31 cellular contexts compared by ENCODE assay signal in the genomic region with DNA sequence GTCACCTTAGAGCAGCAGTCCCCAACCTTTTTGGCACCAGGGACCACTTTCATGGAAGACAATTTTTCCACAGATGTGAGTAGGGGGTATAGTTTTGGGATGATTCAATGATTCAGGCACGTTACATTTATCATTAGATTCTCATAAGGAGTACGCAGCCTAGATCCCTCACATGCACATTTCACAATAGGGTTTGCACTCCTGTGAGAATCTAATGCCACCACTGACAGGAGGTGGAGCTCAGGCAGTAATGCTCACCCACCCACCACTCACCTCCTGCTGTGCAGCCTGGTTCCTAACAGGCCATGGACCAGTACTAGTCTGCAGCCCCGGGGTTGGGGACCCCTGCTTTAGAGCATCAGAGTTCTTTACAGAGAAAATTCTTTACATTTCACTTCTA.
"Had no signal": no experiment of that assay in that cellular context is flagged by ENCODE, and none has a peak within 500 bp of the region (broad histone marks: within the 10 kb centered on the region; RNA-seq: fewer than 3 reads in every experiment).

No MANE protein-coding gene starts in this region.

- H3K9me3 ChIP-seq: adrenal gland, ascending aorta, breast epithelium had no signal

- H3K27me3 ChIP-seq: adrenal gland, ascending aorta, breast epithelium had no signal

- H3K36me3 ChIP-seq: adrenal gland, breast epithelium, cardiac muscle cell had no signal

- ATAC-seq: activated naive CD8-positive, alpha-beta T cell treated with anti-CD3 and anti-CD28 coated beads, Interleukin-2, amount 50 U/mL, for 24 hours; activated T-helper 17 cell treated with anti-CD3 and anti-CD28 coated beads, Interleukin-2, amount 50 U/mL, for 72 hours; esophagus mucosa had no signal

- H3K27ac ChIP-seq: adrenal gland, ascending aorta, breast epithelium, cardiac muscle cell, coronary artery, dorsolateral prefrontal cortex had no signal

- H3K27me3 Mint-ChIP-seq: activated CD4-positive, alpha-beta memory T cell treated with anti-CD3 and anti-CD28 coated beads, Interleukin-2, amount 10 ng/mL, durations not matched to agents 7 days and 5 days; activated CD4-positive, alpha-beta T cell treated with anti-CD3 and anti-CD28 coated beads, Interleukin-2, amount 10 ng/mL, durations not matched to agents 7 days and 5 days; activated naive CD4-positive, alpha-beta T cell treated with anti-CD3 and anti-CD28 coated beads, Interleukin-2, amount 50 U/mL, for 24 hours; activated naive CD8-positive, alpha-beta T cell treated with anti-CD3 and anti-CD28 coated beads, Interleukin-2, amount 50 U/mL, for 24 hours; activated T-cell treated with anti-CD3 and anti-CD28 coated beads, Interleukin-2, amount 50 U/mL, for 24 hours; activated T-helper 17 cell treated with anti-CD3 and anti-CD28 coated beads, Interleukin-2, amount 50 U/mL, for 72 hours had no signal

- H3K4me1 ChIP-seq: adrenal gland, ascending aorta, breast epithelium had no signal

- H3K27ac Mint-ChIP-seq: activated CD4-positive, alpha-beta memory T cell treated with anti-CD3 and anti-CD28 coated beads, Interleukin-2, amount 10 ng/mL, durations not matched to agents 7 days and 5 days; activated CD4-positive, alpha-beta T cell treated with anti-CD3 and anti-CD28 coated beads, Interleukin-2, amount 10 ng/mL, durations not matched to agents 7 days and 5 days; activated naive CD4-positive, alpha-beta T cell treated with anti-CD3 and anti-CD28 coated beads for 36 hours; activated naive CD4-positive, alpha-beta T cell treated with anti-CD3 and anti-CD28 coated beads, Interleukin-2, amount 50 U/mL, for 24 hours; activated naive CD8-positive, alpha-beta T cell treated with anti-CD3 and anti-CD28 coated beads for 36 hours; activated naive CD8-positive, alpha-beta T cell treated with anti-CD3 and anti-CD28 coated beads, Interleukin-2, amount 50 U/mL, for 24 hours; activated T-cell treated with anti-CD3 and anti-CD28 coated beads, Interleukin-2, amount 50 U/mL, for 24 hours; activated T-helper 17 cell treated with anti-CD3 and anti-CD28 coated beads, Interleukin-2, amount 50 U/mL, for 72 hours; brain; dendritic cell treated with granulocyte-macrophage colony-stimulating factor and Interleukin-4, amounts not matched to agents 40 ng/mL and 50 ng/mL, for 4 days; endodermal cell had no signal

- H3K4me3 Mint-ChIP-seq: activated CD4-positive, alpha-beta memory T cell treated with anti-CD3 and anti-CD28 coated beads, Interleukin-2, amount 10 ng/mL, durations not matched to agents 7 days and 5 days; activated CD4-positive, alpha-beta T cell treated with anti-CD3 and anti-CD28 coated beads, Interleukin-2, amount 10 ng/mL, durations not matched to agents 7 days and 5 days; activated naive CD4-positive, alpha-beta T cell treated with anti-CD3 and anti-CD28 coated beads for 36 hours; activated naive CD4-positive, alpha-beta T cell treated with anti-CD3 and anti-CD28 coated beads, Interleukin-2, amount 50 U/mL, for 24 hours; activated naive CD8-positive, alpha-beta T cell treated with anti-CD3 and anti-CD28 coated beads for 36 hours; activated naive CD8-positive, alpha-beta T cell treated with anti-CD3 and anti-CD28 coated beads, Interleukin-2, amount 50 U/mL, for 24 hours; activated T-cell treated with anti-CD3 and anti-CD28 coated beads, Interleukin-2, amount 50 U/mL, for 24 hours; activated T-helper 17 cell treated with anti-CD3 and anti-CD28 coated beads, Interleukin-2, amount 50 U/mL, for 72 hours; brain; dendritic cell treated with granulocyte-macrophage colony-stimulating factor and Interleukin-4, amounts not matched to agents 40 ng/mL and 50 ng/mL, for 4 days; endodermal cell had no signal

- H3K9me3 Mint-ChIP-seq: activated CD4-positive, alpha-beta T cell treated with anti-CD3 and anti-CD28 coated beads, Interleukin-2, amount 10 ng/mL, durations not matched to agents 7 days and 5 days; activated T-helper 17 cell treated with anti-CD3 and anti-CD28 coated beads, Interleukin-2, amount 50 U/mL, for 72 hours; endodermal cell had no signal

- FAIRE-seq: frontal cortex had no signal

- DNase-seq: activated CD4-positive, alpha-beta memory T cell treated with anti-CD3 and anti-CD28 coated beads, Interleukin-2, amount 10 ng/mL, durations not matched to agents 7 days and 5 days; activated CD4-positive, alpha-beta T cell treated with anti-CD3 and anti-CD28 coated beads for 1 hour; activated CD4-positive, alpha-beta T cell treated with anti-CD3 and anti-CD28 coated beads for 4 hours; activated CD4-positive, alpha-beta T cell treated with anti-CD3 and anti-CD28 coated beads, Interleukin-2, amount 10 ng/mL, durations not matched to agents 7 days and 5 days; activated CD4-positive, alpha-beta T cell treated with anti-CD3 and anti-CD28 coated beads, Interleukin-2, amount 50 U/mL, for 4 hours; activated CD8-positive, alpha-beta memory T cell treated with anti-CD3 and anti-CD28 coated beads, Interleukin-2, amount 50 U/mL, for 48 hours; activated effector memory CD4-positive, alpha-beta T cell treated with anti-CD3 and anti-CD28 coated beads, Interleukin-2, amount 50 U/mL, for 16 hours; activated naive CD4-positive, alpha-beta T cell treated with anti-CD3 and anti-CD28 coated beads for 36 hours; activated naive CD8-positive, alpha-beta T cell treated with anti-CD3 and anti-CD28 coated beads for 36 hours; activated naive CD8-positive, alpha-beta T cell treated with anti-CD3 and anti-CD28 coated beads, Interleukin-2, amount 50 U/mL, for 24 hours; activated T-cell treated with anti-CD3 and anti-CD28 coated beads for 4 hours; activated T-cell treated with anti-CD3 and anti-CD28 coated beads, Interleukin-2, amount 50 U/mL, for 24 hours; adrenal gland; central memory CD4-positive, alpha-beta T cell; cerebellar nuclear complex; dorsolateral prefrontal cortex; effector memory CD4-positive, alpha-beta T cell; endodermal cell; foreskin fibroblast; head of caudate nucleus; T-helper 2 cell had no signal

- H3K4me1 Mint-ChIP-seq: activated CD4-positive, alpha-beta memory T cell treated with anti-CD3 and anti-CD28 coated beads, Interleukin-2, amount 10 ng/mL, durations not matched to agents 7 days and 5 days; activated CD4-positive, alpha-beta T cell treated with anti-CD3 and anti-CD28 coated beads, Interleukin-2, amount 10 ng/mL, durations not matched to agents 7 days and 5 days; activated naive CD4-positive, alpha-beta T cell treated with anti-CD3 and anti-CD28 coated beads, Interleukin-2, amount 50 U/mL, for 24 hours; activated naive CD8-positive, alpha-beta T cell treated with anti-CD3 and anti-CD28 coated beads for 36 hours; activated naive CD8-positive, alpha-beta T cell treated with anti-CD3 and anti-CD28 coated beads, Interleukin-2, amount 50 U/mL, for 24 hours; activated T-helper 17 cell treated with anti-CD3 and anti-CD28 coated beads, Interleukin-2, amount 50 U/mL, for 72 hours had no signal

- H3K36me3 Mint-ChIP-seq: activated naive CD4-positive, alpha-beta T cell treated with anti-CD3 and anti-CD28 coated beads, Interleukin-2, amount 50 U/mL, for 24 hours; activated naive CD8-positive, alpha-beta T cell treated with anti-CD3 and anti-CD28 coated beads for 36 hours had no signal

- H3K4me3 ChIP-seq: adrenal gland, ascending aorta, breast epithelium, cardiac muscle cell, coronary artery, dorsolateral prefrontal cortex had no signal
